Comparison of ENCODE assay signal across 21 cellular contexts in genomic region chr7:157329447-157329846, GRCh38.
"Had no signal": no experiment of that assay in that cellular context is flagged by ENCODE, and none has a peak within 500 bp of the region (broad histone marks: within the 10 kb centered on the region; RNA-seq: fewer than 3 reads in every experiment).

No MANE protein-coding gene starts in this region.

- H3K4me3 ChIP-seq: ascending aorta, hepatocyte, left ventricle myocardium inferior, tibial nerve had no signal

- ATAC-seq: activated naive CD4-positive, alpha-beta T cell treated with anti-CD3 and anti-CD28 coated beads, Interleukin-2, amount 50 U/mL, for 72 hours; activated T-helper 17 cell treated with anti-CD3 and anti-CD28 coated beads, Interleukin-2, amount 50 U/mL, for 72 hours had no signal

- H3K27me3 ChIP-seq: ascending aorta, brain microvascular endothelial cell, hepatocyte, tibial nerve had no signal

- DNase-seq: activated CD8-positive, alpha-beta memory T cell treated with anti-CD3 and anti-CD28 coated beads for 24 hours; activated CD8-positive, alpha-beta memory T cell treated with anti-CD3 and anti-CD28 coated beads, Interleukin-2, amount 50 U/mL, for 4 hours; activated T-cell treated with anti-CD3 and anti-CD28 coated beads, Interleukin-2, amount 50 U/mL, for 24 hours; brain microvascular endothelial cell; caudate nucleus; dermis blood vessel endothelial cell; effector CD8-positive, alpha-beta T cell; erythroblast; foreskin melanocyte; glutamatergic neuron; immature natural killer cell; kidney glomerular epithelial cell; left ventricle myocardium inferior; stimulated activated CD4-positive, alpha-beta T cell treated with anti-CD3 and anti-CD28 coated beads, Interleukin-4, amount 100 ng/mL, for 24 hours; stimulated activated naive CD4-positive, alpha-beta T cell treated with Interleukin-2 at 50 U/mL for 16 hours had no signal

- H3K4me1 ChIP-seq: ascending aorta, left ventricle myocardium inferior, tibial nerve had no signal

- H3K4me2 ChIP-seq: hepatocyte had no signal

- H3K27ac ChIP-seq: ascending aorta, brain microvascular endothelial cell, hepatocyte, left ventricle myocardium inferior, tibial nerve had no signal

- H3K36me3 ChIP-seq: ascending aorta, brain microvascular endothelial cell, left ventricle myocardium inferior, tibial nerve had no signal

- FAIRE-seq: urothelium cell line had no signal

- H3K9me3 ChIP-seq: ascending aorta, left ventricle myocardium inferior, tibial nerve had no signal

- H2AFZ ChIP-seq: hepatocyte had no signal
